Comparison of ENCODE assay signal across 9 cellular contexts in the genomic region with DNA sequence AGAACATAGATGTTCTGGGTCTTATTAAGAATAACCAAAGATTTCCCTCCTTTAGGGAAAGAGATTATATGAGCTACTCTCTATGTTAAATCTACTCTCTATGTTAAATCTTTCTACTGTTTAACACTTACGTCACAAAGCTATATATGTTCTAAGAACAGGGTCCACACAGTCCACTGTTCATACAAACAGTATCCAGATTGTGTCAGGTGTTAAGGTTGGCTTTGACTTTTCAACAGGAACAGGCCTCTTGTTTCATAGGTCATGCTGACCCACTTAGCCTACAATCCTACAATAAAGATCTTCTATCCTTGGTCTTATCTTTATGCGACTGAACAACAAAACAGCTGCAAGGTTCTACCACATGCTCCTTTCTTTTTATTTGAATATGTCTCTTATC.
"Had no signal": no experiment of that assay in that cellular context is flagged by ENCODE, and none has a peak within 500 bp of the region (broad histone marks: within the 10 kb centered on the region; RNA-seq: fewer than 3 reads in every experiment).

No MANE protein-coding gene starts in this region.

- ATAC-seq: HCT116, K562 had no signal

- H3K36me3 ChIP-seq: HAP-1 had no signal

- H3K27ac ChIP-seq: GM23248 had no signal

- DNase-seq: GM23248, GOT3, H7, HFFc6, IMR-90, KG1 had no signal

- H3K9me3 ChIP-seq: HAP-1 had no signal

- H3K4me3 ChIP-seq: GM23248, HAP-1, K562 had no signal
